ENCODE assay signal across 1 cellular context in the genomic region with DNA sequence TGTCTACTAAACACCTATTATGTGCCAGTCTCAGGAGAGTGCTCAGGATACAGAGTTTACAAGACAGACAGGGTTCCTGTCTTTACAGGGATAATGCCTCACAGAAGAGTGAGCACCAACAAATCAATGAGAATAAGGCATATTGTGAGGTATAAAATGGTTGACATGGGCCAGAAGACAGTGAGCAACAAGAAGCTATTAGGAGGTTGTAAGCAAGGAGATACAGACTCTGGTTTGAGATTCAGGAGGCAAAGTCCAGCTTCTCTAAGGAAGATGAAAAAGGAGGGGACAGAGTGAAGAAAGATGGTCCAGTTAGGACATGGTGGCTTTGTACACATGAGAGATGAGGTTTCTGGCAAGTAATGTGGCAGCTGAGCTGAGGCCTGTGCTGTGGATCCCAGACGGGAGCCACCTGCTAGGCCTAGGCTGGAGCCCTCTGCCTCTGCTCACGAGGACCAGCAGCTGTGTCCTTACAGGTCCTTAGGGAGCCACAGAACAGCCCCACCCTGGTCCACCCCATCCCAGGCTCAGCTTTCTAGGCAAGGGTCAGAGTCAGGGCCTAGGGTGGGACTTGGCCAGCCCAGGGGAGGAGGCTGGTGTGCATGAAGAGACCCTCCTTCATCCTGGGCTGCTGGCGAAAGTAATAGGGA.
TF ChIP-seq lines count a peak whose summit lies in the region.

No MANE protein-coding gene starts in this region.

TF ChIP-seq in K562, 482 proteins besides CTCF, POLR2A, EP300 and RAD21 (continues in another document):
- TF ChIP-seq MEF2A (IDR thresholded peaks at IDR 0.05; ENCODE audit: control insufficient read depth, low read depth, low read length) = no peak
- no peak for TF ChIP-seq ZNF197 (CRISPR knock-in tag; IDR thresholded peaks at IDR 0.05; ENCODE audit: low read depth)
- TF ChIP-seq, protein P1, sequence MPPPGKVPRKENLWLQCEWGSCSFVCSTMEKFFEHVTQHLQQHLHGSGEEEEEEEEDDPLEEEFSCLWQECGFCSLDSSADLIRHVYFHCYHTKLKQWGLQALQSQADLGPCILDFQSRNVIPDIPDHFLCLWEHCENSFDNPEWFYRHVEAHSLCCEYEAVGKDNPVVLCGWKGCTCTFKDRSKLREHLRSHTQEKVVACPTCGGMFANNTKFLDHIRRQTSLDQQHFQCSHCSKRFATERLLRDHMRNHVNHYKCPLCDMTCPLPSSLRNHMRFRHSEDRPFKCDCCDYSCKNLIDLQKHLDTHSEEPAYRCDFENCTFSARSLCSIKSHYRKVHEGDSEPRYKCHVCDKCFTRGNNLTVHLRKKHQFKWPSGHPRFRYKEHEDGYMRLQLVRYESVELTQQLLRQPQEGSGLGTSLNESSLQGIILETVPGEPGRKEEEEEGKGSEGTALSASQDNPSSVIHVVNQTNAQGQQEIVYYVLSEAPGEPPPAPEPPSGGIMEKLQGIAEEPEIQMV (tag; conservative IDR thresholded peaks at IDR 0.05; ENCODE audit: low read depth) = no peak
- TF ChIP-seq CREBBP (IDR thresholded peaks at IDR 0.05; ENCODE audit: low read depth, low read length) = no peak
- TF ChIP-seq NCOR1 (IDR thresholded peaks at IDR 0.05) = no peak
- TF ChIP-seq, protein P2, sequence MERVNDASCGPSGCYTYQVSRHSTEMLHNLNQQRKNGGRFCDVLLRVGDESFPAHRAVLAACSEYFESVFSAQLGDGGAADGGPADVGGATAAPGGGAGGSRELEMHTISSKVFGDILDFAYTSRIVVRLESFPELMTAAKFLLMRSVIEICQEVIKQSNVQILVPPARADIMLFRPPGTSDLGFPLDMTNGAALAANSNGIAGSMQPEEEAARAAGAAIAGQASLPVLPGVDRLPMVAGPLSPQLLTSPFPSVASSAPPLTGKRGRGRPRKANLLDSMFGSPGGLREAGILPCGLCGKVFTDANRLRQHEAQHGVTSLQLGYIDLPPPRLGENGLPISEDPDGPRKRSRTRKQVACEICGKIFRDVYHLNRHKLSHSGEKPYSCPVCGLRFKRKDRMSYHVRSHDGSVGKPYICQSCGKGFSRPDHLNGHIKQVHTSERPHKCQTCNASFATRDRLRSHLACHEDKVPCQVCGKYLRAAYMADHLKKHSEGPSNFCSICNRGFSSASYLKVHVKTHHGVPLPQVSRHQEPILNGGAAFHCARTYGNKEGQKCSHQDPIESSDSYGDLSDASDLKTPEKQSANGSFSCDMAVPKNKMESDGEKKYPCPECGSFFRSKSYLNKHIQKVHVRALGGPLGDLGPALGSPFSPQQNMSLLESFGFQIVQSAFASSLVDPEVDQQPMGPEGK (CRISPR knock-in tag; IDR thresholded peaks at IDR 0.05; ENCODE audit: borderline replicate concordance) = no peak
- TF ChIP-seq ZNF134 (CRISPR knock-in tag; conservative IDR thresholded peaks at IDR 0.05) = no peak
- TF ChIP-seq ARHGAP35 (IDR thresholded peaks at IDR 0.05; ENCODE audit: partially characterized antibody) = peak; percentile 35
- peak; percentile 57; the same call in 1 of the 2 replicates for TF ChIP-seq MCM3 (IDR thresholded peaks at IDR 0.05)
- TF ChIP-seq FOXP1 (CRISPR knock-in tag; IDR thresholded peaks at IDR 0.05) = no peak
- peak in 1 of 2 experiments; percentile 73; a peak in 1 of 4 replicates for TF ChIP-seq MCM7 (IDR thresholded peaks at IDR 0.05)
- TF ChIP-seq, protein P3, sequence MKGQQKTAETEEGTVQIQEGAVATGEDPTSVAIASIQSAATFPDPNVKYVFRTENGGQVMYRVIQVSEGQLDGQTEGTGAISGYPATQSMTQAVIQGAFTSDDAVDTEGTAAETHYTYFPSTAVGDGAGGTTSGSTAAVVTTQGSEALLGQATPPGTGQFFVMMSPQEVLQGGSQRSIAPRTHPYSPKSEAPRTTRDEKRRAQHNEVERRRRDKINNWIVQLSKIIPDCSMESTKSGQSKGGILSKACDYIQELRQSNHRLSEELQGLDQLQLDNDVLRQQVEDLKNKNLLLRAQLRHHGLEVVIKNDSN (CRISPR knock-in tag; IDR thresholded peaks at IDR 0.05) = peak; percentile 3; the same call in 1 of the 2 replicates
- no peak for TF ChIP-seq STAT5B (CRISPR knock-in tag; IDR thresholded peaks at IDR 0.05)
- no peak for TF ChIP-seq CBX3 (IDR thresholded peaks at IDR 0.05; ENCODE audit: borderline replicate concordance in 1 of 2, low read length in 2 of 2)
- TF ChIP-seq, protein P4, sequence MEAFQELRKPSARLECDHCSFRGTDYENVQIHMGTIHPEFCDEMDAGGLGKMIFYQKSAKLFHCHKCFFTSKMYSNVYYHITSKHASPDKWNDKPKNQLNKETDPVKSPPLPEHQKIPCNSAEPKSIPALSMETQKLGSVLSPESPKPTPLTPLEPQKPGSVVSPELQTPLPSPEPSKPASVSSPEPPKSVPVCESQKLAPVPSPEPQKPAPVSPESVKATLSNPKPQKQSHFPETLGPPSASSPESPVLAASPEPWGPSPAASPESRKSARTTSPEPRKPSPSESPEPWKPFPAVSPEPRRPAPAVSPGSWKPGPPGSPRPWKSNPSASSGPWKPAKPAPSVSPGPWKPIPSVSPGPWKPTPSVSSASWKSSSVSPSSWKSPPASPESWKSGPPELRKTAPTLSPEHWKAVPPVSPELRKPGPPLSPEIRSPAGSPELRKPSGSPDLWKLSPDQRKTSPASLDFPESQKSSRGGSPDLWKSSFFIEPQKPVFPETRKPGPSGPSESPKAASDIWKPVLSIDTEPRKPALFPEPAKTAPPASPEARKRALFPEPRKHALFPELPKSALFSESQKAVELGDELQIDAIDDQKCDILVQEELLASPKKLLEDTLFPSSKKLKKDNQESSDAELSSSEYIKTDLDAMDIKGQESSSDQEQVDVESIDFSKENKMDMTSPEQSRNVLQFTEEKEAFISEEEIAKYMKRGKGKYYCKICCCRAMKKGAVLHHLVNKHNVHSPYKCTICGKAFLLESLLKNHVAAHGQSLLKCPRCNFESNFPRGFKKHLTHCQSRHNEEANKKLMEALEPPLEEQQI (IDR thresholded peaks at IDR 0.05) = no peak
- no peak for TF ChIP-seq TOE1 (IDR thresholded peaks at IDR 0.05; ENCODE audit: borderline replicate concordance)
- no peak for TF ChIP-seq TOE1 (CRISPR knock-in tag; IDR thresholded peaks at IDR 0.05; ENCODE audit: borderline replicate concordance, low read depth)
- no peak for TF ChIP-seq FOXA1 (IDR thresholded peaks at IDR 0.05; ENCODE audit: borderline replicate concordance)
- TF ChIP-seq CTBP1 (IDR thresholded peaks at IDR 0.05; ENCODE audit: borderline replicate concordance) = no peak
- TF ChIP-seq ZNF696 (CRISPR knock-in tag; conservative IDR thresholded peaks at IDR 0.05) = no peak
- TF ChIP-seq ZNF217 (CRISPR knock-in tag; IDR thresholded peaks at IDR 0.05) = no peak
- no peak for TF ChIP-seq MAFK (IDR thresholded peaks at IDR 0.05; ENCODE audit: low read length)
- TF ChIP-seq SNIP1 (IDR thresholded peaks at IDR 0.05; ENCODE audit: low read depth) = no peak
- TF ChIP-seq, protein P5, sequence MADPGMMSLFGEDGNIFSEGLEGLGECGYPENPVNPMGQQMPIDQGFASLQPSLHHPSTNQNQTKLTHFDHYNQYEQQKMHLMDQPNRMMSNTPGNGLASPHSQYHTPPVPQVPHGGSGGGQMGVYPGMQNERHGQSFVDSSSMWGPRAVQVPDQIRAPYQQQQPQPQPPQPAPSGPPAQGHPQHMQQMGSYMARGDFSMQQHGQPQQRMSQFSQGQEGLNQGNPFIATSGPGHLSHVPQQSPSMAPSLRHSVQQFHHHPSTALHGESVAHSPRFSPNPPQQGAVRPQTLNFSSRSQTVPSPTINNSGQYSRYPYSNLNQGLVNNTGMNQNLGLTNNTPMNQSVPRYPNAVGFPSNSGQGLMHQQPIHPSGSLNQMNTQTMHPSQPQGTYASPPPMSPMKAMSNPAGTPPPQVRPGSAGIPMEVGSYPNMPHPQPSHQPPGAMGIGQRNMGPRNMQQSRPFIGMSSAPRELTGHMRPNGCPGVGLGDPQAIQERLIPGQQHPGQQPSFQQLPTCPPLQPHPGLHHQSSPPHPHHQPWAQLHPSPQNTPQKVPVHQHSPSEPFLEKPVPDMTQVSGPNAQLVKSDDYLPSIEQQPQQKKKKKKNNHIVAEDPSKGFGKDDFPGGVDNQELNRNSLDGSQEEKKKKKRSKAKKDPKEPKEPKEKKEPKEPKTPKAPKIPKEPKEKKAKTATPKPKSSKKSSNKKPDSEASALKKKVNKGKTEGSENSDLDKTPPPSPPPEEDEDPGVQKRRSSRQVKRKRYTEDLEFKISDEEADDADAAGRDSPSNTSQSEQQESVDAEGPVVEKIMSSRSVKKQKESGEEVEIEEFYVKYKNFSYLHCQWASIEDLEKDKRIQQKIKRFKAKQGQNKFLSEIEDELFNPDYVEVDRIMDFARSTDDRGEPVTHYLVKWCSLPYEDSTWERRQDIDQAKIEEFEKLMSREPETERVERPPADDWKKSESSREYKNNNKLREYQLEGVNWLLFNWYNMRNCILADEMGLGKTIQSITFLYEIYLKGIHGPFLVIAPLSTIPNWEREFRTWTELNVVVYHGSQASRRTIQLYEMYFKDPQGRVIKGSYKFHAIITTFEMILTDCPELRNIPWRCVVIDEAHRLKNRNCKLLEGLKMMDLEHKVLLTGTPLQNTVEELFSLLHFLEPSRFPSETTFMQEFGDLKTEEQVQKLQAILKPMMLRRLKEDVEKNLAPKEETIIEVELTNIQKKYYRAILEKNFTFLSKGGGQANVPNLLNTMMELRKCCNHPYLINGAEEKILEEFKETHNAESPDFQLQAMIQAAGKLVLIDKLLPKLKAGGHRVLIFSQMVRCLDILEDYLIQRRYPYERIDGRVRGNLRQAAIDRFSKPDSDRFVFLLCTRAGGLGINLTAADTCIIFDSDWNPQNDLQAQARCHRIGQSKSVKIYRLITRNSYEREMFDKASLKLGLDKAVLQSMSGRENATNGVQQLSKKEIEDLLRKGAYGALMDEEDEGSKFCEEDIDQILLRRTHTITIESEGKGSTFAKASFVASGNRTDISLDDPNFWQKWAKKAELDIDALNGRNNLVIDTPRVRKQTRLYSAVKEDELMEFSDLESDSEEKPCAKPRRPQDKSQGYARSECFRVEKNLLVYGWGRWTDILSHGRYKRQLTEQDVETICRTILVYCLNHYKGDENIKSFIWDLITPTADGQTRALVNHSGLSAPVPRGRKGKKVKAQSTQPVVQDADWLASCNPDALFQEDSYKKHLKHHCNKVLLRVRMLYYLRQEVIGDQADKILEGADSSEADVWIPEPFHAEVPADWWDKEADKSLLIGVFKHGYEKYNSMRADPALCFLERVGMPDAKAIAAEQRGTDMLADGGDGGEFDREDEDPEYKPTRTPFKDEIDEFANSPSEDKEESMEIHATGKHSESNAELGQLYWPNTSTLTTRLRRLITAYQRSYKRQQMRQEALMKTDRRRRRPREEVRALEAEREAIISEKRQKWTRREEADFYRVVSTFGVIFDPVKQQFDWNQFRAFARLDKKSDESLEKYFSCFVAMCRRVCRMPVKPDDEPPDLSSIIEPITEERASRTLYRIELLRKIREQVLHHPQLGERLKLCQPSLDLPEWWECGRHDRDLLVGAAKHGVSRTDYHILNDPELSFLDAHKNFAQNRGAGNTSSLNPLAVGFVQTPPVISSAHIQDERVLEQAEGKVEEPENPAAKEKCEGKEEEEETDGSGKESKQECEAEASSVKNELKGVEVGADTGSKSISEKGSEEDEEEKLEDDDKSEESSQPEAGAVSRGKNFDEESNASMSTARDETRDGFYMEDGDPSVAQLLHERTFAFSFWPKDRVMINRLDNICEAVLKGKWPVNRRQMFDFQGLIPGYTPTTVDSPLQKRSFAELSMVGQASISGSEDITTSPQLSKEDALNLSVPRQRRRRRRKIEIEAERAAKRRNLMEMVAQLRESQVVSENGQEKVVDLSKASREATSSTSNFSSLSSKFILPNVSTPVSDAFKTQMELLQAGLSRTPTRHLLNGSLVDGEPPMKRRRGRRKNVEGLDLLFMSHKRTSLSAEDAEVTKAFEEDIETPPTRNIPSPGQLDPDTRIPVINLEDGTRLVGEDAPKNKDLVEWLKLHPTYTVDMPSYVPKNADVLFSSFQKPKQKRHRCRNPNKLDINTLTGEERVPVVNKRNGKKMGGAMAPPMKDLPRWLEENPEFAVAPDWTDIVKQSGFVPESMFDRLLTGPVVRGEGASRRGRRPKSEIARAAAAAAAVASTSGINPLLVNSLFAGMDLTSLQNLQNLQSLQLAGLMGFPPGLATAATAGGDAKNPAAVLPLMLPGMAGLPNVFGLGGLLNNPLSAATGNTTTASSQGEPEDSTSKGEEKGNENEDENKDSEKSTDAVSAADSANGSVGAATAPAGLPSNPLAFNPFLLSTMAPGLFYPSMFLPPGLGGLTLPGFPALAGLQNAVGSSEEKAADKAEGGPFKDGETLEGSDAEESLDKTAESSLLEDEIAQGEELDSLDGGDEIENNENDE (IDR thresholded peaks at IDR 0.05; ENCODE audit: low read depth, low read length) = no peak
- TF ChIP-seq, protein P6, sequence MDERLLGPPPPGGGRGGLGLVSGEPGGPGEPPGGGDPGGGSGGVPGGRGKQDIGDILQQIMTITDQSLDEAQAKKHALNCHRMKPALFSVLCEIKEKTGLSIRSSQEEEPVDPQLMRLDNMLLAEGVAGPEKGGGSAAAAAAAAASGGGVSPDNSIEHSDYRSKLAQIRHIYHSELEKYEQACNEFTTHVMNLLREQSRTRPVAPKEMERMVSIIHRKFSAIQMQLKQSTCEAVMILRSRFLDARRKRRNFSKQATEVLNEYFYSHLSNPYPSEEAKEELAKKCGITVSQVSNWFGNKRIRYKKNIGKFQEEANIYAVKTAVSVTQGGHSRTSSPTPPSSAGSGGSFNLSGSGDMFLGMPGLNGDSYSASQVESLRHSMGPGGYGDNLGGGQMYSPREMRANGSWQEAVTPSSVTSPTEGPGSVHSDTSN (CRISPR knock-in tag; IDR thresholded peaks at IDR 0.05; ENCODE audit: low read depth) = no peak
- TF ChIP-seq, protein P6 (tag; conservative IDR thresholded peaks at IDR 0.05; ENCODE audit: low read depth) = no peak
- TF ChIP-seq, protein P7, sequence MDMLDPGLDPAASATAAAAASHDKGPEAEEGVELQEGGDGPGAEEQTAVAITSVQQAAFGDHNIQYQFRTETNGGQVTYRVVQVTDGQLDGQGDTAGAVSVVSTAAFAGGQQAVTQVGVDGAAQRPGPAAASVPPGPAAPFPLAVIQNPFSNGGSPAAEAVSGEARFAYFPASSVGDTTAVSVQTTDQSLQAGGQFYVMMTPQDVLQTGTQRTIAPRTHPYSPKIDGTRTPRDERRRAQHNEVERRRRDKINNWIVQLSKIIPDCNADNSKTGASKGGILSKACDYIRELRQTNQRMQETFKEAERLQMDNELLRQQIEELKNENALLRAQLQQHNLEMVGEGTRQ (CRISPR knock-in tag; IDR thresholded peaks at IDR 0.05) = no peak
- no peak for TF ChIP-seq FIP1L1 (IDR thresholded peaks at IDR 0.05; ENCODE audit: low read depth, low read length, poor library complexity, severe bottlenecking)
- TF ChIP-seq PTBP1 (IDR thresholded peaks at IDR 0.05; ENCODE audit: low read depth, low read length) = no peak
